In genomic region chrX:7054219-7055206, GRCh38 we compare ENCODE assay signal across 1 cellular context.
TF ChIP-seq lines count a peak whose summit lies in the region.

No MANE protein-coding gene starts in this region.

TF ChIP-seq in liver, 16 proteins besides CTCF, POLR2A, EP300 and RAD21 (continued from another document):
- TF ChIP-seq REST (IDR thresholded peaks at IDR 0.05) (no peak), FOXA1 (IDR thresholded peaks at IDR 0.05) (no peak), FOXA2 (IDR thresholded peaks at IDR 0.05) (peak; percentile 46), SP1 (IDR thresholded peaks at IDR 0.05) (peak; percentile 21), NR2F2 (IDR thresholded peaks at IDR 0.05) (no peak), JUND (IDR thresholded peaks at IDR 0.05) (peak in 1 of 2 donors; percentile 45), YY1 (IDR thresholded peaks at IDR 0.05) (peak; percentile 67), ZBTB33 (IDR thresholded peaks at IDR 0.05) (no peak), MAX (IDR thresholded peaks at IDR 0.05) (peak; percentile 42), TAF1 (conservative IDR thresholded peaks at IDR 0.05) (no peak), HNF4A (conservative IDR thresholded peaks at IDR 0.05) (peak in 1 of 2 donors; percentile 39), GABPA (IDR thresholded peaks at IDR 0.05 in 1 of 2, conservative IDR thresholded peaks at IDR 0.05 in 1 of 2) (no peak), ATF3 (IDR thresholded peaks at IDR 0.05) (peak; percentile 12), HNF4G (IDR thresholded peaks at IDR 0.05) (no peak)
